ENCODE assay signal across 1 cellular context in genomic region chr1:182198006-182198605, GRCh38.
A peak's percentile ranks its signal among the peaks of the same experiment; 100 is the strongest.
TF ChIP-seq lines count a peak whose summit lies in the region.

No MANE protein-coding gene starts in this region.

TF ChIP-seq in K562, 482 proteins besides CTCF, POLR2A, EP300 and RAD21 (continued from another document):
- TF ChIP-seq, protein P1, sequence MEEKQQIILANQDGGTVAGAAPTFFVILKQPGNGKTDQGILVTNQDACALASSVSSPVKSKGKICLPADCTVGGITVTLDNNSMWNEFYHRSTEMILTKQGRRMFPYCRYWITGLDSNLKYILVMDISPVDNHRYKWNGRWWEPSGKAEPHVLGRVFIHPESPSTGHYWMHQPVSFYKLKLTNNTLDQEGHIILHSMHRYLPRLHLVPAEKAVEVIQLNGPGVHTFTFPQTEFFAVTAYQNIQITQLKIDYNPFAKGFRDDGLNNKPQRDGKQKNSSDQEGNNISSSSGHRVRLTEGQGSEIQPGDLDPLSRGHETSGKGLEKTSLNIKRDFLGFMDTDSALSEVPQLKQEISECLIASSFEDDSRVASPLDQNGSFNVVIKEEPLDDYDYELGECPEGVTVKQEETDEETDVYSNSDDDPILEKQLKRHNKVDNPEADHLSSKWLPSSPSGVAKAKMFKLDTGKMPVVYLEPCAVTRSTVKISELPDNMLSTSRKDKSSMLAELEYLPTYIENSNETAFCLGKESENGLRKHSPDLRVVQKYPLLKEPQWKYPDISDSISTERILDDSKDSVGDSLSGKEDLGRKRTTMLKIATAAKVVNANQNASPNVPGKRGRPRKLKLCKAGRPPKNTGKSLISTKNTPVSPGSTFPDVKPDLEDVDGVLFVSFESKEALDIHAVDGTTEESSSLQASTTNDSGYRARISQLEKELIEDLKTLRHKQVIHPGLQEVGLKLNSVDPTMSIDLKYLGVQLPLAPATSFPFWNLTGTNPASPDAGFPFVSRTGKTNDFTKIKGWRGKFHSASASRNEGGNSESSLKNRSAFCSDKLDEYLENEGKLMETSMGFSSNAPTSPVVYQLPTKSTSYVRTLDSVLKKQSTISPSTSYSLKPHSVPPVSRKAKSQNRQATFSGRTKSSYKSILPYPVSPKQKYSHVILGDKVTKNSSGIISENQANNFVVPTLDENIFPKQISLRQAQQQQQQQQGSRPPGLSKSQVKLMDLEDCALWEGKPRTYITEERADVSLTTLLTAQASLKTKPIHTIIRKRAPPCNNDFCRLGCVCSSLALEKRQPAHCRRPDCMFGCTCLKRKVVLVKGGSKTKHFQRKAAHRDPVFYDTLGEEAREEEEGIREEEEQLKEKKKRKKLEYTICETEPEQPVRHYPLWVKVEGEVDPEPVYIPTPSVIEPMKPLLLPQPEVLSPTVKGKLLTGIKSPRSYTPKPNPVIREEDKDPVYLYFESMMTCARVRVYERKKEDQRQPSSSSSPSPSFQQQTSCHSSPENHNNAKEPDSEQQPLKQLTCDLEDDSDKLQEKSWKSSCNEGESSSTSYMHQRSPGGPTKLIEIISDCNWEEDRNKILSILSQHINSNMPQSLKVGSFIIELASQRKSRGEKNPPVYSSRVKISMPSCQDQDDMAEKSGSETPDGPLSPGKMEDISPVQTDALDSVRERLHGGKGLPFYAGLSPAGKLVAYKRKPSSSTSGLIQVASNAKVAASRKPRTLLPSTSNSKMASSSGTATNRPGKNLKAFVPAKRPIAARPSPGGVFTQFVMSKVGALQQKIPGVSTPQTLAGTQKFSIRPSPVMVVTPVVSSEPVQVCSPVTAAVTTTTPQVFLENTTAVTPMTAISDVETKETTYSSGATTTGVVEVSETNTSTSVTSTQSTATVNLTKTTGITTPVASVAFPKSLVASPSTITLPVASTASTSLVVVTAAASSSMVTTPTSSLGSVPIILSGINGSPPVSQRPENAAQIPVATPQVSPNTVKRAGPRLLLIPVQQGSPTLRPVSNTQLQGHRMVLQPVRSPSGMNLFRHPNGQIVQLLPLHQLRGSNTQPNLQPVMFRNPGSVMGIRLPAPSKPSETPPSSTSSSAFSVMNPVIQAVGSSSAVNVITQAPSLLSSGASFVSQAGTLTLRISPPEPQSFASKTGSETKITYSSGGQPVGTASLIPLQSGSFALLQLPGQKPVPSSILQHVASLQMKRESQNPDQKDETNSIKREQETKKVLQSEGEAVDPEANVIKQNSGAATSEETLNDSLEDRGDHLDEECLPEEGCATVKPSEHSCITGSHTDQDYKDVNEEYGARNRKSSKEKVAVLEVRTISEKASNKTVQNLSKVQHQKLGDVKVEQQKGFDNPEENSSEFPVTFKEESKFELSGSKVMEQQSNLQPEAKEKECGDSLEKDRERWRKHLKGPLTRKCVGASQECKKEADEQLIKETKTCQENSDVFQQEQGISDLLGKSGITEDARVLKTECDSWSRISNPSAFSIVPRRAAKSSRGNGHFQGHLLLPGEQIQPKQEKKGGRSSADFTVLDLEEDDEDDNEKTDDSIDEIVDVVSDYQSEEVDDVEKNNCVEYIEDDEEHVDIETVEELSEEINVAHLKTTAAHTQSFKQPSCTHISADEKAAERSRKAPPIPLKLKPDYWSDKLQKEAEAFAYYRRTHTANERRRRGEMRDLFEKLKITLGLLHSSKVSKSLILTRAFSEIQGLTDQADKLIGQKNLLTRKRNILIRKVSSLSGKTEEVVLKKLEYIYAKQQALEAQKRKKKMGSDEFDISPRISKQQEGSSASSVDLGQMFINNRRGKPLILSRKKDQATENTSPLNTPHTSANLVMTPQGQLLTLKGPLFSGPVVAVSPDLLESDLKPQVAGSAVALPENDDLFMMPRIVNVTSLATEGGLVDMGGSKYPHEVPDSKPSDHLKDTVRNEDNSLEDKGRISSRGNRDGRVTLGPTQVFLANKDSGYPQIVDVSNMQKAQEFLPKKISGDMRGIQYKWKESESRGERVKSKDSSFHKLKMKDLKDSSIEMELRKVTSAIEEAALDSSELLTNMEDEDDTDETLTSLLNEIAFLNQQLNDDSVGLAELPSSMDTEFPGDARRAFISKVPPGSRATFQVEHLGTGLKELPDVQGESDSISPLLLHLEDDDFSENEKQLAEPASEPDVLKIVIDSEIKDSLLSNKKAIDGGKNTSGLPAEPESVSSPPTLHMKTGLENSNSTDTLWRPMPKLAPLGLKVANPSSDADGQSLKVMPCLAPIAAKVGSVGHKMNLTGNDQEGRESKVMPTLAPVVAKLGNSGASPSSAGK (IDR thresholded peaks at IDR 0.05) = peak; percentile 49; the same call in 1 of the 2 replicates
- TF ChIP-seq ZSCAN29 (IDR thresholded peaks at IDR 0.05) (no peak), GATAD2A (IDR thresholded peaks at IDR 0.05) (no peak), ZNF518B (CRISPR knock-in tag; IDR thresholded peaks at IDR 0.05) (no peak), ZZZ3 (IDR thresholded peaks at IDR 0.05) (peak; percentile 37; the same call in 1 of the 2 replicates), BHLHE40 (IDR thresholded peaks at IDR 0.05; ENCODE audit: low read length) (no peak), MNT (conservative IDR thresholded peaks at IDR 0.05) (0 out of 4 replicates have a peak, but pooled peaks have one; percentile 27 to 36), NFXL1 (CRISPR knock-in tag; IDR thresholded peaks at IDR 0.05) (no peak), MTA1 (IDR thresholded peaks at IDR 0.05; ENCODE audit: borderline replicate concordance) (no peak), ATF7 (IDR thresholded peaks at IDR 0.05) (peak; percentile 14; the same call in 1 of the 2 replicates), KAT8 (IDR thresholded peaks at IDR 0.05; ENCODE audit: low read depth) (no peak), CC2D1A (IDR thresholded peaks at IDR 0.05) (peak; percentile 25; the same call in 1 of the 2 replicates), FOXM1 (IDR thresholded peaks at IDR 0.05; ENCODE audit: low read depth) (peak; percentile 41; the same call in 1 of the 2 replicates), FOXM1 (CRISPR knock-in tag; IDR thresholded peaks at IDR 0.05; ENCODE audit: low read depth) (no peak), FOSL1 (tag; conservative IDR thresholded peaks at IDR 0.05) (peak; percentile 71), EP400 (IDR thresholded peaks at IDR 0.05) (no peak), PBX2 (CRISPR knock-in tag; IDR thresholded peaks at IDR 0.05; ENCODE audit: low read depth) (no peak), PBX2 (tag; conservative IDR thresholded peaks at IDR 0.05; ENCODE audit: low read depth) (0 out of 2 replicates have a peak, but pooled peaks have one; percentile 25), L3MBTL2 (IDR thresholded peaks at IDR 0.05) (peak; percentile 28; the same call in 1 of the 2 replicates), CREBBP (IDR thresholded peaks at IDR 0.05; ENCODE audit: low read depth, low read length) (no peak), DEAF1 (CRISPR knock-in tag; IDR thresholded peaks at IDR 0.05) (peak; percentile 43; the same call in 1 of the 2 replicates), HMGN3 (IDR thresholded peaks at IDR 0.05; ENCODE audit: borderline replicate concordance, extremely low read depth, insufficient read length, low read depth, low read length) (no peak), JUND (IDR thresholded peaks at IDR 0.05; ENCODE audit: borderline replicate concordance, low read depth, low read length) (peak; percentile 59; the same call in 1 of the 2 replicates), JUND (tag; IDR thresholded peaks at IDR 0.05; ENCODE audit: borderline replicate concordance, low read depth, low read length) (peak; percentile 85; the same call in 2 of the 3 replicates)
- TF ChIP-seq, protein P2, sequence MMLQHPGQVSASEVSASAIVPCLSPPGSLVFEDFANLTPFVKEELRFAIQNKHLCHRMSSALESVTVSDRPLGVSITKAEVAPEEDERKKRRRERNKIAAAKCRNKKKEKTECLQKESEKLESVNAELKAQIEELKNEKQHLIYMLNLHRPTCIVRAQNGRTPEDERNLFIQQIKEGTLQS (IDR thresholded peaks at IDR 0.05) = peak; percentile 84
- TF ChIP-seq, protein P2 (CRISPR knock-in tag; conservative IDR thresholded peaks at IDR 0.05) = no peak
- TF ChIP-seq, protein P3, sequence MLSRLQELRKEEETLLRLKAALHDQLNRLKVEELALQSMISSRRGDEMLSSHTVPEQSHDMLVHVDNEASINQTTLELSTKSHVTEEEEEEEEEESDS (CRISPR knock-in tag; IDR thresholded peaks at IDR 0.05) = no peak
